Comparison of ENCODE assay signal across 1 cellular context in genomic region chr1:110554871-110555801, GRCh38.
TF ChIP-seq lines count a peak whose summit lies in the region.

No MANE protein-coding gene starts in this region.

TF ChIP-seq in K562, 482 proteins besides CTCF, POLR2A, EP300 and RAD21 (continued from another document):
- peak in 1 of 2 experiments; percentile 83; a peak in 1 of 4 replicates for TF ChIP-seq UBTF (IDR thresholded peaks at IDR 0.05; ENCODE audit: borderline replicate concordance in 1 of 2, low read depth in 2 of 2, low read length in 2 of 2)
- TF ChIP-seq E2F6 (IDR thresholded peaks at IDR 0.05; ENCODE audit: borderline replicate concordance in 1 of 2, extremely low read depth in 1 of 2, insufficient read depth in 1 of 2, insufficient read length in 1 of 2, low read depth in 1 of 2, low read length in 1 of 2, poor library complexity in 1 of 2, severe bottlenecking in 1 of 2), result peak in 1 of 2 experiments; percentile 27
- TF ChIP-seq MXI1 (IDR thresholded peaks at IDR 0.05; ENCODE audit: low read depth, low read length), result no peak
TF ChIP-seq in K562: peak in this region for 10.
